In the genomic region with DNA sequence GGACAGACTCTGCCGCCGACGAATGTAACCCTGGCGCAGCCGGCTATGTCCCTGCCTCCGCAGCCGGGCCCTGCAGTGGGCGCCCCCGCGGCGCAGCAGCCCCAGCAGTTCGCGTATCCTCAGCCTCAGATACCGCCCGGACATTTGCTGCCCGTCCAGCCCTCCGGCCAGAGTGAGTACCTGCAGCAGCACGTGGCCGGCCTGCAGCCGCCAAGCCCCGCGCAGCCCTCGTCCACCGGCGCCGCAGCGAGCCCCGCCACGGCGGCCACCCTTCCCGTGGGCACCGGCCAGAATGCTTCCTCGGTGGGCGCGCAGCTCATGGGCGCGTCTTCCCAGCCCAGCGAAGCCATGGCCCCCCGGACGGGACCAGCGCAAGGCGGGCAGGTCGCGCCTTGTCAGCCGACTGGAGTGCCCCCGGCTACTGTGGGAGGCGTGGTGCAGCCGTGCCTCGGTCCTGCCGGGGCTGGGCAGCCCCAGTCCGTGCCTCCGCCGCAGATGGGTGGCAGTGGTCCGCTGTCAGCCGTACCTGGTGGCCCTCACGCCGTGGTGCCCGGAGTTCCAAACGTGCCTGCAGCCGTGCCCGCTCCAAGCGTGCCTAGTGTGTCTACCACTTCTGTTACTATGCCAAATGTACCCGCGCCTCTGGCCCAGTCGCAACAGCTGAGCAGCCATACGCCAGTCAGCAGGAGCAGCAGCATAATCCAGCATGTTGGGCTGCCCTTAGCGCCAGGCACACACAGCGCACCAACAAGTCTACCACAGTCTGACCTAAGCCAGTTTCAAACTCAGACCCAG, we compare ENCODE assay signal across 8 cellular contexts. TPM values are rescaled to one million over a fixed set of nuclear protein-coding genes. Genes with fewer than 3 reads are reported as not detected.
DNase-seq lines count a peak whose midpoint lies in the region; ATAC-seq and TF ChIP-seq lines count a peak whose summit lies in the region.

No MANE protein-coding gene starts in this region.

- peaks cover 20% of the 10 kb centered on the region for H4K20me1 ChIP-seq in fibroblast of lung (ENCODE audit: control insufficient read depth, extremely low read depth, insufficient read depth, low read length)

- no peaks in the 10 kb centered on the region for H3K27me3 ChIP-seq in fibroblast of lung (ENCODE audit: control insufficient read depth, insufficient read depth, low read length)

- peaks cover 5% of the 10 kb centered on the region for H3K4me1 ChIP-seq in fibroblast of lung (ENCODE audit: control insufficient read depth, extremely low read depth, insufficient read depth, low read length)

- no peak overlapping the region for H2AFZ ChIP-seq in fibroblast of lung (ENCODE audit: low read length)

- TF ChIP-seq CTCF in fibroblast of lung (conservative IDR thresholded peaks at IDR 0.05 in 1 of 2, IDR thresholded peaks at IDR 0.05 in 1 of 2; ENCODE audit: low read depth in 1 of 2, low read length in 2 of 2), result no peak
- TF ChIP-seq CTCF in type B pancreatic cell (conservative IDR thresholded peaks at IDR 0.05), result no peak

- H3K4me2 ChIP-seq in fibroblast of lung (ENCODE audit: extremely low read depth, insufficient read depth, low read length), result peak overlapping the region; percentile 21

- H3K36me3 Mint-ChIP-seq in naive B cell (peaks cover 0 to 8% of the 10 kb centered on the region in 2 donors), type B pancreatic cell (peaks cover 35% of the 10 kb centered on the region)

- ATAC-seq in GM19025 (IDR thresholded peaks at IDR 0.05; ENCODE audit: low read depth, unreplicated experiment) (peak; percentile 1), naive B cell (ENCODE audit: low read depth in 2 of 2) (no peak)

- H3K4me1 Mint-ChIP-seq in naive B cell (peaks cover 37 to 52% (median 49%) of the 10 kb centered on the region in 3 donors), type B pancreatic cell (ENCODE audit: unreplicated experiment) (peaks cover 36% of the 10 kb centered on the region)

- H3K79me2 ChIP-seq in fibroblast of lung (ENCODE audit: control insufficient read depth, insufficient read depth, low read length), result peaks cover 71% of the 10 kb centered on the region

- peak overlapping the region; percentile 81 to 97 (median 92) for H3K4me3 ChIP-seq in fibroblast of lung (replicated peaks in 1 of 4; ENCODE audit: control extremely low read depth in 1 of 4, insufficient read depth in 1 of 4, low read depth in 3 of 4, low read length in 4 of 4)

- H3K27me3 Mint-ChIP-seq in naive B cell (no peaks in the 10 kb centered on the region), type B pancreatic cell (no peaks in the 10 kb centered on the region)

- H3K27ac Mint-ChIP-seq in naive B cell (peak overlapping the region; percentile 55 to 99 (median 83)), type B pancreatic cell (peak overlapping the region; percentile 93)

- H3K9ac ChIP-seq in fibroblast of lung (ENCODE audit: insufficient read depth, low read length), result peak overlapping the region; percentile 96

- in situ Hi-C loops in ACHN (cut with HindIII; ENCODE audit: low pct_ligation_motif_present, low pct_unique_long_range_greater_than_20kb, low sequenced_read_pairs), result no loop called here

- DNase-seq in ACHN (peak; percentile 24), NCI-H69 (lab: John Stamatoyannopoulos, UW) (peak; percentile 50), fibroblast of lung (ENCODE audit: low read depth in 2 of 2) (peak in 1 of 2 donors; percentile 36), naive B cell (peak; percentile 21), type B pancreatic cell (ENCODE audit: extremely low spot score, unreplicated experiment) (peak; percentile 69), SKM-1 (lab: John Stamatoyannopoulos, UW; ENCODE audit: unreplicated experiment) (no peak)
- peak; percentile 4 to 6 for DNase-seq in activated T-helper 1 cell treated with anti-CD3 and anti-CD28 coated beads, Interleukin-2, amount 50 U/mL, for 16 hours (ENCODE audit: low read depth in 1 of 2, low spot score in 1 of 2)

- peak overlapping the region; percentile 96 for H3K27ac ChIP-seq in fibroblast of lung (ENCODE audit: insufficient read depth, low read length)

- no peaks in the 10 kb centered on the region for H3K9me3 ChIP-seq in fibroblast of lung (ENCODE audit: control insufficient read depth, insufficient read depth, low read depth, low read length)

- H3K9me3 Mint-ChIP-seq in naive B cell (no peaks in the 10 kb centered on the region), type B pancreatic cell (no peaks in the 10 kb centered on the region)

- H3K4me3 Mint-ChIP-seq in naive B cell, result peak overlapping the region; percentile 86 to 99 (median 96)
- H3K4me3 Mint-ChIP-seq in type B pancreatic cell, result peak overlapping the region; percentile 98

- H3K36me3 ChIP-seq in fibroblast of lung (ENCODE audit: control insufficient read depth, insufficient read depth, low read length), result peaks cover 9% of the 10 kb centered on the region

RNA-seq across cellular contexts. Expression of a gene that starts 2.4 kb away (rescaled TPM):
- 10.3 and 23.6 TPM in 2 replicates for total RNA-seq in fibroblast of lung
- 29.3 and 45.5 TPM in 2 replicates for polyA plus RNA-seq in fibroblast of lung
- 30.3 and 41.2 TPM in 2 replicates for polyA plus RNA-seq in fibroblast of lung (2012)
- 11.1 and 13.0 TPM in 2 replicates for polyA minus RNA-seq in fibroblast of lung (ENCODE audit: low replicate concordance)
- polyA plus RNA-seq in naive B cell (ENCODE audit: low read depth in 6 of 6), result 10 to 100 TPM; 11.0 to 16.4 (median 14.0) TPM
- total RNA-seq in type B pancreatic cell (ENCODE audit: low replicate concordance), result 64.4 and 106 TPM in 2 replicates
